ENCODE assay signal across 24 cellular contexts in the genomic region with DNA sequence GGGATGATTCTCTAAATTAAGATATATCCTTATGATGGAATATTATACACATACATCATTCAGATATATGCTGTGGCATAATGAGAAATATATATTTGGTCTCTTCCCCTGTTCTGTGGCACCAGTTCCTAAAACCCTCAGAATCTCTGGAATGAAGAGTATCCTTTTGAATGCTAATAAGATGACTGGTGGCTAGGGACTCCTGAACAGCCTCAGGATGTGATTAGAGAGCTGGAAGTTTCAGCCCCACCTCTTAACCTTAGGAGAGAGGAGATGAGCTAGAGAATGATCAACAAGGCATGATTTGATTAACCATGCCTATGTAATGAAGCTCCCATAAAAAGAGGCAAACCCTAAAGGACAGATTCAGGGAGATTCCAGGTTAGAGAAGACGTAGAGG.
"Had no signal": no experiment of that assay in that cellular context is flagged by ENCODE, and none has a peak within 500 bp of the region (broad histone marks: within the 10 kb centered on the region; RNA-seq: fewer than 3 reads in every experiment).

No MANE protein-coding gene starts in this region.

- DNase-seq: activated CD4-positive, alpha-beta T cell treated with anti-CD3 and anti-CD28 coated beads for 36 hours; activated CD4-positive, alpha-beta T cell treated with anti-CD3 and anti-CD28 coated beads, Interleukin-2, amount 50 U/mL, for 1 hour; activated CD8-positive, alpha-beta T cell treated with anti-CD3 and anti-CD28 coated beads for 36 hours; activated effector memory CD4-positive, alpha-beta T cell treated with Interleukin-2 at 50 U/mL for 16 hours; activated naive CD4-positive, alpha-beta T cell; activated T-cell treated with anti-CD3 and anti-CD28 coated beads, Interleukin-2, amount 50 U/mL, for 24 hours; aorta; body of pancreas; Karpas-422; MM.1S; NCI-H1105 treated with DMSO at 0.1 percent for 48 hours; NCI-H1436 treated with DMSO at 0.1 percent for 48 hours; NCI-H187; NCI-H2081; NCI-H446; NCI-H524; PC-9; SIG-M5; T-helper 17 cell; T-helper 9 cell had no signal

- H3K27me3 ChIP-seq: body of pancreas had no signal

- H3K4me1 Mint-ChIP-seq: activated CD4-positive, alpha-beta T cell treated with anti-CD3 and anti-CD28 coated beads for 36 hours; activated naive CD4-positive, alpha-beta T cell treated with anti-CD3 and anti-CD28 coated beads, Interleukin-2, amount 50 U/mL, for 24 hours; central memory CD8-positive, alpha-beta T cell; T-helper 17 cell had no signal

- H3K27ac ChIP-seq: body of pancreas, PC-9, VCaP had no signal

- H3K9me3 ChIP-seq: body of pancreas had no signal

- H3K4me1 ChIP-seq: body of pancreas had no signal

- H3K4me3 Mint-ChIP-seq: activated CD4-positive, alpha-beta T cell treated with anti-CD3 and anti-CD28 coated beads for 36 hours; activated CD8-positive, alpha-beta T cell treated with anti-CD3 and anti-CD28 coated beads for 36 hours; activated naive CD4-positive, alpha-beta T cell treated with anti-CD3 and anti-CD28 coated beads, Interleukin-2, amount 50 U/mL, for 24 hours; activated T-cell treated with anti-CD3 and anti-CD28 coated beads, Interleukin-2, amount 50 U/mL, for 24 hours; activated T-helper 1 cell treated with anti-CD3 and anti-CD28 coated beads, Interleukin-12 subunit alpha, Interleukin-12 subunit beta, Interleukin-2, Interleukin-4 antibody, amounts not matched to agents 30 ng/mL and 10 ng/mL and 1 ng/mL, durations not matched to agents 14 hours and 24 hours and 36 hours; central memory CD8-positive, alpha-beta T cell; T-helper 17 cell had no signal

- H3K36me3 Mint-ChIP-seq: activated naive CD4-positive, alpha-beta T cell treated with anti-CD3 and anti-CD28 coated beads, Interleukin-2, amount 50 U/mL, for 24 hours had no signal

- ATAC-seq: activated CD4-positive, alpha-beta T cell treated with anti-CD3 and anti-CD28 coated beads for 36 hours; activated CD8-positive, alpha-beta T cell treated with anti-CD3 and anti-CD28 coated beads for 36 hours; body of pancreas; T-helper 17 cell had no signal

- H3K27ac Mint-ChIP-seq: activated CD4-positive, alpha-beta T cell treated with anti-CD3 and anti-CD28 coated beads for 36 hours; activated CD8-positive, alpha-beta T cell treated with anti-CD3 and anti-CD28 coated beads for 36 hours; activated naive CD4-positive, alpha-beta T cell treated with anti-CD3 and anti-CD28 coated beads, Interleukin-2, amount 50 U/mL, for 24 hours; activated T-cell treated with anti-CD3 and anti-CD28 coated beads, Interleukin-2, amount 50 U/mL, for 24 hours; activated T-helper 1 cell treated with anti-CD3 and anti-CD28 coated beads, Interleukin-12 subunit alpha, Interleukin-12 subunit beta, Interleukin-2, Interleukin-4 antibody, amounts not matched to agents 30 ng/mL and 10 ng/mL and 1 ng/mL, durations not matched to agents 14 hours and 24 hours and 36 hours; T-helper 17 cell had no signal

- H3K4me3 ChIP-seq: body of pancreas, PC-9 had no signal

- H3K9me3 Mint-ChIP-seq: activated naive CD4-positive, alpha-beta T cell treated with anti-CD3 and anti-CD28 coated beads, Interleukin-2, amount 50 U/mL, for 24 hours; activated T-cell treated with anti-CD3 and anti-CD28 coated beads, Interleukin-2, amount 50 U/mL, for 24 hours had no signal

- H3K4me2 ChIP-seq: PC-9 had no signal

- H2AFZ ChIP-seq: PC-9 had no signal
